In the genomic region with DNA sequence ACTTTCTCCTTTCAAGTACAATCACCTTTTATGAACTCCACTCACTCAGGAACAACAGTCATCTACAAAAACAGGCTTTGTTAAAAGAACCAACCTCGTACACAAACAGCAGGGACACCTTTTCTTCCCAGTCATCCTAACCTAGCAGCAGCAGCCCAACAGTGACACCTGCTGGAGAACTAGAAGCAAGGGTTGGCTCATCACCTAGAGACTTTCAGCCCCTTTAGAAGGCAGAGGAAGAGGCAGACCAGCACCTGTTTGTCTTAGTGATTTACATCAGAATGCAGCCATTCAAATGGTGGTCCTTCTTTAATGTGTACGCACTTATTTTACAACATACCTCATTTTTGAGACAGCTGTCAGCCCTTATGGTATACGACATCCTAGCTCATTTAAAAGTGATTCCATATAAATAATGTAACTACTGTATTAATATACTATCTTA, we compare ENCODE assay signal across 8 cellular contexts. TPM values are rescaled to one million over a fixed set of nuclear protein-coding genes. Genes with fewer than 3 reads are reported as not detected.
DNase-seq lines count a peak whose midpoint lies in the region; ATAC-seq, FAIRE-seq and TF ChIP-seq lines count a peak whose summit lies in the region.

No MANE protein-coding gene starts in this region.

- TF ChIP-seq CTCF in GM12875 (IDR thresholded peaks at IDR 0.05; ENCODE audit: borderline replicate concordance, insufficient read depth, low read depth, low read length), result peak; percentile 88
- TF ChIP-seq CTCF in neural cell (IDR thresholded peaks at IDR 0.05; ENCODE audit: poor library complexity, severe bottlenecking), result peak; percentile 96
- TF ChIP-seq CTCF in thyroid gland (IDR thresholded peaks at IDR 0.05), result peak; percentile 51 to 92 (median 80)

- TF ChIP-seq EP300 in neural cell (conservative IDR thresholded peaks at IDR 0.05; ENCODE audit: poor library complexity, severe bottlenecking), result no peak

- no peaks in the 10 kb centered on the region for H3K9me3 ChIP-seq in neural cell (ENCODE audit: low read length)
- no peaks in the 10 kb centered on the region for H3K9me3 ChIP-seq in thyroid gland

- H3K79me2 ChIP-seq in neural cell (replicated peaks; ENCODE audit: insufficient read depth, low read length), result peaks cover 24% of the 10 kb centered on the region

- H4K20me1 ChIP-seq in neural cell (ENCODE audit: insufficient read depth), result no peaks in the 10 kb centered on the region

- ATAC-seq in GM18873 (IDR thresholded peaks at IDR 0.05; ENCODE audit: low FRiP score, unreplicated experiment), result no peak

- no peak for TF ChIP-seq POLR2A in thyroid gland (IDR thresholded peaks at IDR 0.05)

- H3K4me2 ChIP-seq in neural cell (ENCODE audit: low read length), result peak overlapping the region; percentile 3

- no peaks in the 10 kb centered on the region for H3F3A ChIP-seq in neural cell (ENCODE audit: insufficient read depth, low read length, poor library complexity, severe bottlenecking)

- H3K9me2 ChIP-seq in neural cell (ENCODE audit: insufficient read depth, low read length), result no peaks in the 10 kb centered on the region

- H3K27ac ChIP-seq in neural cell (ENCODE audit: low read length) (peak overlapping the region; percentile 32), thyroid gland (no peak overlapping the region)

- H3K4me1 ChIP-seq in thyroid gland, result peaks cover 7 to 17% of the 10 kb centered on the region in 2 donors

- H2AFZ ChIP-seq in neural cell (ENCODE audit: low read depth, low read length), result no peak overlapping the region

- H3K4me3 ChIP-seq in GM12875 (ENCODE audit: low read depth, low read length) (no peak overlapping the region), neural cell (ENCODE audit: low read length) (peak overlapping the region; percentile 18), thyroid gland (replicated peaks in 1 of 3) (no peak overlapping the region)

- TF ChIP-seq RAD21 in neural cell (conservative IDR thresholded peaks at IDR 0.05), result peak; percentile 99

- intact Hi-C loops in thyroid gland (cut with DNase I), result no loop called here

- WGBS in thyroid gland, 2 donors, result 54 to 55% methylated on average over 3 of the region's 3 CpGs

- H3K27me3 ChIP-seq in neural cell (ENCODE audit: insufficient read depth, low read depth, low read length) (no peaks in the 10 kb centered on the region), thyroid gland (no peaks in the 10 kb centered on the region)

- DNase-seq in LoVo (ENCODE audit: low spot score) (peak; percentile 59), RCC 7860 (ENCODE audit: low spot score) (peak; percentile 55), fibroblast of peridontal ligament (ENCODE audit: extremely low read depth) (peak; percentile 79), thyroid gland (peak; percentile 50 to 71)
- peak; percentile 71 to 73 for DNase-seq in activated T-cell treated with anti-CD3 and anti-CD28 coated beads, Interleukin-2, amount 50 U/mL, for 48 hours

- H3K9ac ChIP-seq in neural cell (ENCODE audit: low read length), result peak overlapping the region; percentile 2

- H3K36me3 ChIP-seq in neural cell (ENCODE audit: insufficient read depth, low read length), result no peaks in the 10 kb centered on the region
- peaks cover 14 to 16% of the 10 kb centered on the region in 2 donors for H3K36me3 ChIP-seq in thyroid gland

- no peak for FAIRE-seq in RCC 7860 (lab: Jason Lieb, UNC)

TF ChIP-seq in neural cell, 6 proteins besides CTCF, POLR2A, EP300 and RAD21:
- TF ChIP-seq POLR2AphosphoS5 (IDR thresholded peaks at IDR 0.05) (no peak), SMC3 (conservative IDR thresholded peaks at IDR 0.05; ENCODE audit: poor library complexity) (peak; percentile 97)

RNA-seq across cellular contexts. Expression of a gene that starts 56.0 kb away (rescaled TPM):
- 34.5 and 37.6 TPM in 2 replicates for polyA plus RNA-seq in neural cell
- polyA minus RNA-seq in neural cell, result 66.0 and 78.2 TPM in 2 replicates
- total RNA-seq in thyroid gland, result 10 to 100 TPM; 36.0 to 59.2 (median 51.9) TPM
